32 cellular contexts compared by ENCODE assay signal in genomic region chr12:15824516-15824915, GRCh38.
"Had no signal": no experiment of that assay in that cellular context is flagged by ENCODE, and none has a peak within 500 bp of the region (broad histone marks: within the 10 kb centered on the region; RNA-seq: fewer than 3 reads in every experiment).

No MANE protein-coding gene starts in this region.

- H3K4me3 ChIP-seq: pancreas, prostate gland, right lobe of liver, sigmoid colon, skin epidermis, smooth muscle cell, spleen, suprapubic skin, testis, tibial artery, transverse colon, upper lobe of right lung, uterus had no signal

- H3K27me3 Mint-ChIP-seq: stimulated activated memory B cell treated with anti-CD40 and anti-IgM and Interleukin-4, amounts not matched to agents 10 μg/mL and 1 μg/mL and 100 μg/mL, for 72 hours; stimulated activated naive CD8-positive, alpha-beta T cell treated with anti-CD3 and anti-CD28 coated beads, Interleukin-15, amount 100 ng/mL, for 72 hours had no signal

- H3K36me3 ChIP-seq: neutrophil, pancreas, prostate gland, right lobe of liver, sigmoid colon, spleen, suprapubic skin, tibial artery, transverse colon, upper lobe of right lung, uterus had no signal

- H3K27me3 ChIP-seq: neutrophil, pancreas, right lobe of liver, sigmoid colon, suprapubic skin, testis, tibial artery, transverse colon, upper lobe of right lung, uterus had no signal

- H3K4me1 Mint-ChIP-seq: naive thymus-derived CD8-positive, alpha-beta T cell; stimulated activated memory B cell treated with anti-CD40 and anti-IgM and Interleukin-4, amounts not matched to agents 10 μg/mL and 1 μg/mL and 100 μg/mL, for 72 hours; stimulated activated naive CD8-positive, alpha-beta T cell treated with anti-CD3 and anti-CD28 coated beads, Interleukin-15, amount 100 ng/mL, for 72 hours had no signal

- H3K9me3 ChIP-seq: neutrophil, pancreas, prostate gland, right lobe of liver, sigmoid colon, spleen, suprapubic skin, testis, tibial artery, transverse colon, upper lobe of right lung, uterus had no signal

- H3K27ac Mint-ChIP-seq: naive thymus-derived CD8-positive, alpha-beta T cell; nephron progenitor cell; stimulated activated memory B cell treated with anti-CD40 and anti-IgM and Interleukin-4, amounts not matched to agents 10 μg/mL and 1 μg/mL and 100 μg/mL, for 72 hours; stimulated activated naive CD8-positive, alpha-beta T cell treated with anti-CD3 and anti-CD28 coated beads, Interleukin-15, amount 100 ng/mL, for 72 hours; type B pancreatic cell had no signal

- H3K4me3 Mint-ChIP-seq: naive thymus-derived CD8-positive, alpha-beta T cell; natural killer cell treated with Interleukin-12 subunit alpha and Interleukin-12 subunit beta and Interleukin-15 and Interleukin-18, amount 100 ng/mL, for 72 hours; nephron progenitor cell; neural crest cell; stimulated activated memory B cell treated with anti-CD40 and anti-IgM and Interleukin-4, amounts not matched to agents 10 μg/mL and 1 μg/mL and 100 μg/mL, for 72 hours; stimulated activated naive CD8-positive, alpha-beta T cell treated with anti-CD3 and anti-CD28 coated beads, Interleukin-15, amount 100 ng/mL, for 72 hours; type B pancreatic cell had no signal

- H3K4me1 ChIP-seq: prostate gland, spleen, suprapubic skin, testis, tibial artery, upper lobe of right lung, uterus had no signal

- H3K27ac ChIP-seq: neutrophil, prostate gland, right lobe of liver, sigmoid colon, skin epidermis, spleen, suprapubic skin, testis, tibial artery, transverse colon, upper lobe of right lung, uterus had no signal

- ATAC-seq: naive thymus-derived CD8-positive, alpha-beta T cell; natural killer cell treated with Interleukin-12 subunit alpha and Interleukin-12 subunit beta and Interleukin-15 and Interleukin-18, amount 100 ng/mL, for 72 hours; right cardiac atrium; stimulated activated memory B cell treated with anti-CD40 and anti-IgM and Interleukin-4, amounts not matched to agents 10 μg/mL and 1 μg/mL and 100 μg/mL, for 72 hours; stimulated activated naive CD8-positive, alpha-beta T cell treated with anti-CD3 and anti-CD28 coated beads, Interleukin-15, amount 100 ng/mL, for 72 hours; stimulated activated naive CD8-positive, alpha-beta T cell treated with anti-CD3 and anti-CD28 coated beads, Interleukin-15, Interleukin-2, amounts not matched to agents 100 U/mL and 50 U/mL, for 24 hours; upper lobe of right lung had no signal

- H3K36me3 Mint-ChIP-seq: naive thymus-derived CD8-positive, alpha-beta T cell; natural killer cell treated with Interleukin-12 subunit alpha and Interleukin-12 subunit beta and Interleukin-15 and Interleukin-18, amount 100 ng/mL, for 72 hours; stimulated activated memory B cell treated with anti-CD40 and anti-IgM and Interleukin-4, amounts not matched to agents 10 μg/mL and 1 μg/mL and 100 μg/mL, for 72 hours had no signal

- DNase-seq: naive thymus-derived CD8-positive, alpha-beta T cell; nephron progenitor cell; nucleus accumbens; pancreas; retina; right cardiac atrium; right lobe of liver; sigmoid colon; spleen; stimulated activated CD4-positive, alpha-beta T cell treated with anti-CD3 and anti-CD28 coated beads, Interleukin-12 subunit alpha, Interleukin-12 subunit beta, amount 100 ng/mL, for 4 hours; stimulated activated CD4-positive, alpha-beta T cell treated with anti-CD3 and anti-CD28 coated beads, Interleukin-1b, Interleukin-23, amount 100 ng/mL, for 48 hours; stimulated activated CD4-positive, alpha-beta T cell treated with anti-CD3 and anti-CD28 coated beads, Interleukin-4, amount 100 ng/mL, for 1 hour; stimulated activated CD4-positive, alpha-beta T cell treated with anti-CD3 and anti-CD28 coated beads, Interleukin-4, amount 100 ng/mL, for 4 hours; stimulated activated CD8-positive, alpha-beta memory T cell treated with anti-CD3 and anti-CD28 coated beads, Interleukin-4, amount 100 ng/mL, for 48 hours; stimulated activated naive CD4-positive, alpha-beta T cell; stimulated activated naive CD8-positive, alpha-beta T cell treated with anti-CD3 and anti-CD28 coated beads, Interleukin-15, amount 100 ng/mL, for 72 hours; stimulated activated naive CD8-positive, alpha-beta T cell treated with anti-CD3 and anti-CD28 coated beads, Interleukin-15, Interleukin-2, amounts not matched to agents 100 U/mL and 50 U/mL, for 24 hours; substantia nigra; testis; tibial artery; transverse colon; upper lobe of right lung; uterus had no signal
